15 cellular contexts compared by ENCODE assay signal in the genomic region with DNA sequence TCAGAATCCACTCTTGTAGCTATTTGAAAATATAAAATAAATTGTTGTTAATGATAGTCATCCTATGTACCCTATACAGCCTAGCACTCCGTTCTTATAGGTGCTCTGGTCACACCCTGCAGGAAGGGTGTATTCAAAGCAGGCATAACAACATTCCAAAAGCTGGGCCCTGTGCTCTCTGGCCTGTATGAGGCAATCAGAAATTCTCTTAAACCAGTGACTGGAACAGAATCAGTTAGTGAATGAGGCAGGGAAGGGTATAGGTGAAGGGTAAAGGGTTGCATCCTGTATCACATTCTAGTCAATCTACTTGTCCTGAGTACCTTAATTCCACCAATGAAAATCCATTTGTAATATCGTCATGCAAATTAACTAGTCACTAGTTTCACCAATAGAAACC.
DNase-seq lines count a peak whose midpoint lies in the region; ATAC-seq and TF ChIP-seq lines count a peak whose summit lies in the region.
"Had no signal": no experiment of that assay in that cellular context is flagged by ENCODE, and none has a peak within 500 bp of the region (broad histone marks: within the 10 kb centered on the region; RNA-seq: fewer than 3 reads in every experiment).

No MANE protein-coding gene starts in this region.

- DNase-seq in T-helper 1 cell (no peak), RWPE1 (ENCODE audit: low spot score) (peak; percentile 81), foreskin keratinocyte (peak; percentile 69 to 89), caudate nucleus (lab: John Stamatoyannopoulos, UW) (no peak), left cardiac atrium (no peak)
- DNase-seq in stimulated activated effector memory CD8-positive, alpha-beta T cell treated with anti-CD3 and anti-CD28 coated beads, Interleukin-12 subunit alpha, Interleukin-12 subunit beta, amount 100 ng/mL, for 72 hours (ENCODE audit: low spot score in 2 of 2) = no peak
- DNase-seq: activated CD8-positive, alpha-beta memory T cell treated with anti-CD3 and anti-CD28 coated beads for 24 hours; COR-L47; effector memory CD4-positive, alpha-beta T cell; immature natural killer cell; KG1; NCI-H1417 treated with DMSO at 0.1 percent for 48 hours; NCI-H510A had no signal

- H3K27me3 Mint-ChIP-seq in T-helper 1 cell treated with Interleukin-12 subunit alpha and Interleukin-12 subunit beta and Interleukin-4 antibody, amounts not matched to agents 30 μg/mL and 1 μg/mL, for 36 hours (ENCODE audit: low read depth) = no peaks in the 10 kb centered on the region

- H3K4me3 Mint-ChIP-seq in T-helper 1 cell treated with Interleukin-12 subunit alpha and Interleukin-12 subunit beta and Interleukin-4 antibody, amounts not matched to agents 30 μg/mL and 1 μg/mL, for 36 hours = no peak overlapping the region
- H3K4me3 Mint-ChIP-seq in stimulated activated effector memory CD8-positive, alpha-beta T cell treated with anti-CD3 and anti-CD28 coated beads, Interleukin-12 subunit alpha, Interleukin-12 subunit beta, amount 100 ng/mL, for 72 hours = no peak overlapping the region
- H3K4me3 Mint-ChIP-seq: immature natural killer cell had no signal

- peaks cover 38% of the 10 kb centered on the region for H3K4me1 ChIP-seq in foreskin keratinocyte

- intact Hi-C loops in left cardiac atrium (cut with DNase I) = no loop called here

- CTCF ChIA-PET in RWPE1 (lab: Yijun Ruan, JAX) = interaction anchor here (0.6 to 1.1 kb wide), 2 partner anchors 9 to 1763 kb away, joined by 3 to 4 read pairs; no protein-coding TSS in a partner anchor

- POLR2A ChIA-PET in RWPE1 (lab: Yijun Ruan, JAX; ENCODE audit: low non-redundant PET) = interaction anchor here (0.6 kb wide), 1 partner anchor 13 kb away, joined by 12 read pairs; no protein-coding TSS in a partner anchor

- H3K27me3 ChIP-seq in foreskin keratinocyte = no peaks in the 10 kb centered on the region

- H3K36me3 Mint-ChIP-seq in T-helper 1 cell treated with Interleukin-12 subunit alpha and Interleukin-12 subunit beta and Interleukin-4 antibody, amounts not matched to agents 30 μg/mL and 1 μg/mL, for 36 hours (ENCODE audit: low read depth) = no peaks in the 10 kb centered on the region
- no peaks in the 10 kb centered on the region for H3K36me3 Mint-ChIP-seq in stimulated activated effector memory CD8-positive, alpha-beta T cell treated with anti-CD3 and anti-CD28 coated beads, Interleukin-12 subunit alpha, Interleukin-12 subunit beta, amount 100 ng/mL, for 72 hours

- TF ChIP-seq CTCF in RWPE1 (conservative IDR thresholded peaks at IDR 0.05; ENCODE audit: low read depth) (no peak), foreskin keratinocyte (conservative IDR thresholded peaks at IDR 0.05) (peak; percentile 13)

- peak overlapping the region; percentile 67 for H3K27ac Mint-ChIP-seq in T-helper 1 cell treated with Interleukin-12 subunit alpha and Interleukin-12 subunit beta and Interleukin-4 antibody, amounts not matched to agents 30 μg/mL and 1 μg/mL, for 36 hours
- H3K27ac Mint-ChIP-seq in stimulated activated effector memory CD8-positive, alpha-beta T cell treated with anti-CD3 and anti-CD28 coated beads, Interleukin-12 subunit alpha, Interleukin-12 subunit beta, amount 100 ng/mL, for 72 hours = peak overlapping the region; percentile 99

- H3K27ac ChIP-seq in RWPE1 = no peak overlapping the region
- no peak overlapping the region for H3K27ac ChIP-seq in foreskin keratinocyte
- no peak overlapping the region for H3K27ac ChIP-seq in caudate nucleus (ENCODE audit: low read depth, low read length)

- ATAC-seq in foreskin keratinocyte = peak; percentile 76
- no peak for ATAC-seq in stimulated activated effector memory CD8-positive, alpha-beta T cell treated with anti-CD3 and anti-CD28 coated beads, Interleukin-12 subunit alpha, Interleukin-12 subunit beta, amount 100 ng/mL, for 72 hours
- no peak for ATAC-seq in activated CD4-positive, CD25-positive, alpha-beta regulatory T cell treated with anti-CD3 and anti-CD28 coated beads, Interleukin-2, amount 50 U/mL, for 24 hours
- ATAC-seq in left cardiac atrium = no peak

- H3K4me1 Mint-ChIP-seq in T-helper 1 cell treated with Interleukin-12 subunit alpha and Interleukin-12 subunit beta and Interleukin-4 antibody, amounts not matched to agents 30 μg/mL and 1 μg/mL, for 36 hours (ENCODE audit: low read depth) = peaks cover 44% of the 10 kb centered on the region
- peaks cover 35% of the 10 kb centered on the region for H3K4me1 Mint-ChIP-seq in stimulated activated effector memory CD8-positive, alpha-beta T cell treated with anti-CD3 and anti-CD28 coated beads, Interleukin-12 subunit alpha, Interleukin-12 subunit beta, amount 100 ng/mL, for 72 hours

- H3K9me3 Mint-ChIP-seq in T-helper 1 cell treated with Interleukin-12 subunit alpha and Interleukin-12 subunit beta and Interleukin-4 antibody, amounts not matched to agents 30 μg/mL and 1 μg/mL, for 36 hours = no peaks in the 10 kb centered on the region
- no peaks in the 10 kb centered on the region for H3K9me3 Mint-ChIP-seq in stimulated activated effector memory CD8-positive, alpha-beta T cell treated with anti-CD3 and anti-CD28 coated beads, Interleukin-12 subunit alpha, Interleukin-12 subunit beta, amount 100 ng/mL, for 72 hours
- H3K9me3 Mint-ChIP-seq: immature natural killer cell had no signal

Comparison
In these comparisons a context has a peak if more than half of its experiments do, and no peak if none do; other contexts are left out.
1. DNase-seq: peak in RWPE1 (single experiment) and foreskin keratinocyte (2 of 2); none in T-helper 1 cell (0 of 5), stimulated activated effector memory CD8-positive, alpha-beta T cell treated with anti-CD3 and anti-CD28 coated beads, Interleukin-12 subunit alpha, Interleukin-12 subunit beta, amount 100 ng/mL, for 72 hours (0 of 2), caudate nucleus (0 of 61) and left cardiac atrium (single experiment).